15 cellular contexts compared by ENCODE assay signal in genomic region chr5:7857918-7858632, GRCh38. TPM values are rescaled to one million over a fixed set of nuclear protein-coding genes. Genes with fewer than 3 reads are reported as not detected.
DNase-seq lines count a peak whose midpoint lies in the region; ATAC-seq and TF ChIP-seq lines count a peak whose summit lies in the region.
"Had no signal": no experiment of that assay in that cellular context is flagged by ENCODE, and none has a peak within 500 bp of the region (broad histone marks: within the 10 kb centered on the region; RNA-seq: fewer than 3 reads in every experiment).

No MANE protein-coding gene starts in this region.

- H3K36me3 Mint-ChIP-seq in activated naive CD4-positive, alpha-beta T cell treated with anti-CD3 and anti-CD28 coated beads for 36 hours (ENCODE audit: low read depth): peaks cover 24% of the 10 kb centered on the region
- peaks cover 51% of the 10 kb centered on the region for H3K36me3 Mint-ChIP-seq in stimulated activated effector memory CD8-positive, alpha-beta T cell treated with anti-CD3 and anti-CD28 coated beads, Interleukin-12 subunit alpha, Interleukin-12 subunit beta, amount 100 ng/mL, for 72 hours

- H3K27me3 Mint-ChIP-seq in activated naive CD4-positive, alpha-beta T cell treated with anti-CD3 and anti-CD28 coated beads for 36 hours (ENCODE audit: low read depth): no peaks in the 10 kb centered on the region

- no peak overlapping the region for H3K4me3 Mint-ChIP-seq in activated naive CD4-positive, alpha-beta T cell treated with anti-CD3 and anti-CD28 coated beads for 36 hours
- no peak overlapping the region for H3K4me3 Mint-ChIP-seq in stimulated activated effector memory CD8-positive, alpha-beta T cell treated with anti-CD3 and anti-CD28 coated beads, Interleukin-12 subunit alpha, Interleukin-12 subunit beta, amount 100 ng/mL, for 72 hours

- peaks cover 16% of the 10 kb centered on the region for H3K4me1 Mint-ChIP-seq in activated naive CD4-positive, alpha-beta T cell treated with anti-CD3 and anti-CD28 coated beads for 36 hours (ENCODE audit: low read depth)
- H3K4me1 Mint-ChIP-seq in stimulated activated effector memory CD8-positive, alpha-beta T cell treated with anti-CD3 and anti-CD28 coated beads, Interleukin-12 subunit alpha, Interleukin-12 subunit beta, amount 100 ng/mL, for 72 hours: peaks cover 14% of the 10 kb centered on the region

- peak overlapping the region; percentile 39 for H3K27ac Mint-ChIP-seq in activated naive CD4-positive, alpha-beta T cell treated with anti-CD3 and anti-CD28 coated beads for 36 hours
- H3K27ac Mint-ChIP-seq in stimulated activated effector memory CD8-positive, alpha-beta T cell treated with anti-CD3 and anti-CD28 coated beads, Interleukin-12 subunit alpha, Interleukin-12 subunit beta, amount 100 ng/mL, for 72 hours: peak overlapping the region; percentile 60

- no peak for DNase-seq in activated naive CD4-positive, alpha-beta T cell treated with anti-CD3 and anti-CD28 coated beads for 36 hours
- DNase-seq in activated naive CD4-positive, alpha-beta T cell treated with anti-CD3 and anti-CD28 coated beads, Interleukin-2, amount 50 U/mL, for 16 hours: no peak
- no peak for DNase-seq in stimulated activated effector memory CD8-positive, alpha-beta T cell treated with anti-CD3 and anti-CD28 coated beads, Interleukin-12 subunit alpha, Interleukin-12 subunit beta, amount 100 ng/mL, for 72 hours (ENCODE audit: low spot score in 2 of 2)
- no peak for DNase-seq in inferior parietal cortex (ENCODE audit: extremely low spot score)
- DNase-seq in OCI-M2 (lab: John Stamatoyannopoulos, UW; ENCODE audit: unreplicated experiment): no peak
- DNase-seq in GM03348 (ENCODE audit: low spot score): no peak
- DNase-seq: Karpas-422; NCI-H187; NCI-H526 treated with DMSO at 0.1 percent for 48 hours; sigmoid colon; stimulated activated CD4-positive, alpha-beta T cell treated with anti-CD3 and anti-CD28 coated beads, Interleukin-4, amount 100 ng/mL, for 4 hours had no signal

- no peak for TF ChIP-seq CTCF in VCaP (conservative IDR thresholded peaks at IDR 0.05)

- ATAC-seq in HG03354 (IDR thresholded peaks at IDR 0.05; ENCODE audit: poor library complexity, severe bottlenecking, unreplicated experiment): peak; percentile 45
- ATAC-seq in stimulated activated effector memory CD8-positive, alpha-beta T cell treated with anti-CD3 and anti-CD28 coated beads, Interleukin-12 subunit alpha, Interleukin-12 subunit beta, amount 100 ng/mL, for 72 hours: peak; percentile 75

- intact Hi-C loops in activated naive CD4-positive, alpha-beta T cell treated with anti-CD3 and anti-CD28 coated beads for 36 hours (cut with micrococcal nuclease): loop anchor here (2.0 to 5.0 kb wide), 3 partner anchors 103 to 1091 kb away; no protein-coding TSS in a partner anchor

- CTCF ChIA-PET in activated naive CD4-positive, alpha-beta T cell treated with anti-CD3 and anti-CD28 coated beads for 36 hours (lab: Charles Lee): interaction anchor here (0.7 to 3.1 kb wide), 7 partner anchors 8 to 74 kb away, joined by 3 to 12 read pairs (median 4); partner anchors contain the start of genes FASTKD3 and MTRR

- H3K9me3 Mint-ChIP-seq in activated naive CD4-positive, alpha-beta T cell treated with anti-CD3 and anti-CD28 coated beads for 36 hours: no peaks in the 10 kb centered on the region
- H3K9me3 Mint-ChIP-seq in stimulated activated effector memory CD8-positive, alpha-beta T cell treated with anti-CD3 and anti-CD28 coated beads, Interleukin-12 subunit alpha, Interleukin-12 subunit beta, amount 100 ng/mL, for 72 hours: peaks cover 2% of the 10 kb centered on the region

- peak overlapping the region; percentile 67 for H3K27ac ChIP-seq in VCaP
- H3K27ac ChIP-seq: epithelial cell of prostate, sigmoid colon had no signal

RNA-seq across cellular contexts. Expression of gene CFAP90, which starts 7.1 kb away (rescaled TPM):
- not detected for total RNA-seq in activated naive CD4-positive, alpha-beta T cell treated with anti-CD3 and anti-CD28 coated beads for 36 hours
- total RNA-seq: T-helper 2 cell treated with Interferon-gamma antibody and Interleukin-4, amounts not matched to agents 100 ng/mL and 5 ng/mL, for 36 hours had no signal

RNA-seq across cellular contexts. Expression of gene FASTKD3, which starts 10.8 kb away (rescaled TPM):
- total RNA-seq in activated naive CD4-positive, alpha-beta T cell treated with anti-CD3 and anti-CD28 coated beads for 36 hours: 1 to 10 TPM; 4.0 to 7.7 TPM

RNA-seq across cellular contexts. Expression of gene MTRR, which starts 10.9 kb away (rescaled TPM):
- 10 to 100 TPM; 34.0 to 35.1 TPM for total RNA-seq in activated naive CD4-positive, alpha-beta T cell treated with anti-CD3 and anti-CD28 coated beads for 36 hours
